Comparison of ENCODE assay signal across 11 cellular contexts in the genomic region with DNA sequence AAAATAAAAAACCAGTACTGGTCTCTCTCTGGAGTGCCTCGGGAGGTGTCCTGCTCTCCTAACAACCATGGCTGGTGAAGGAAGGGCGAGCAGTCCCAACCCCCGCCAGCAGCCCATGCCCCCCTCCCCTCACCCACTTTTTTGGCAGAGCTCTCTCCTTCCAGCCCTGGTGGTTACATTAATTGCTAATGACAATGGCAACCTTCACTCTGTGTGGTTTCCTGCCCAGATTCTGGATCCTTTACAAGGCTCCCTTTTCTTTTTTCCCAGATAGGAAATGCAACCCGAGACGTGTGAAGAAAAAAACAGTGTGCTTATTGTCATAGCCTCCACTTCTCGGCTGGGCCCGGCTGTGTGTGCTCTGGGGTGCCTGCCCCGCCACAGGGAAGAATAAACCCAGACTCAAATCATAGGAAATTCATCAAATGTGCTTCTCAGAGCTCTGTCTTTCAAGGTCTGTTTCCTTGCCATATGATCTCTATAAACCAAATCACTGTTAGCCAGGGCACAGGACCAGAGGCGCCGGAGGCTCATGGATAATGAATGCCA.
DNase-seq lines count a peak whose midpoint lies in the region; ATAC-seq and TF ChIP-seq lines count a peak whose summit lies in the region.
"Had no signal": no experiment of that assay in that cellular context is flagged by ENCODE, and none has a peak within 500 bp of the region (broad histone marks: within the 10 kb centered on the region; RNA-seq: fewer than 3 reads in every experiment).

No MANE protein-coding gene starts in this region.

- H4K20me1 ChIP-seq in smooth muscle cell (ENCODE audit: low read depth): no peaks in the 10 kb centered on the region
- no peaks in the 10 kb centered on the region for H4K20me1 ChIP-seq in osteoblast (ENCODE audit: insufficient read depth, low read length)

- H3K4me2 ChIP-seq in smooth muscle cell (no peak overlapping the region), osteoblast (ENCODE audit: insufficient read depth, low read length) (no peak overlapping the region)

- H3K27ac ChIP-seq in VCaP (peak overlapping the region; percentile 43; the same call in 1 of the 2 replicates), smooth muscle cell (ENCODE audit: low read depth) (no peak overlapping the region), osteoblast (ENCODE audit: low read depth, low read length) (no peak overlapping the region)
- H3K27ac ChIP-seq: transverse colon had no signal

- no peak for TF ChIP-seq CTCF in VCaP (conservative IDR thresholded peaks at IDR 0.05)
- TF ChIP-seq CTCF in smooth muscle cell (IDR thresholded peaks at IDR 0.05; ENCODE audit: borderline replicate concordance, insufficient read depth, poor library complexity, severe bottlenecking): no peak
- no peak for TF ChIP-seq CTCF in osteoblast (IDR thresholded peaks at IDR 0.05; ENCODE audit: extremely low read depth, low read depth, low read length)

- ATAC-seq in GM18498 (IDR thresholded peaks at IDR 0.05; ENCODE audit: unreplicated experiment): no peak
- ATAC-seq: Panc1 had no signal

- H3K9ac ChIP-seq in smooth muscle cell (ENCODE audit: low read depth): no peak overlapping the region

- peaks cover 53% of the 10 kb centered on the region for H3K4me1 ChIP-seq in smooth muscle cell (ENCODE audit: low read depth)
- H3K4me1 ChIP-seq in osteoblast (ENCODE audit: insufficient read depth, low read length): no peaks in the 10 kb centered on the region

- H3K9me3 ChIP-seq in smooth muscle cell (replicated peaks; ENCODE audit: low read depth) (no peaks in the 10 kb centered on the region), osteoblast (ENCODE audit: low read depth, low read length) (no peaks in the 10 kb centered on the region)
- H3K9me3 ChIP-seq: transverse colon had no signal

- H3K4me3 ChIP-seq in smooth muscle cell: no peak overlapping the region
- no peak overlapping the region for H3K4me3 ChIP-seq in osteoblast (ENCODE audit: insufficient read depth, low read length)
- H3K4me3 ChIP-seq: transverse colon had no signal

- H3F3A ChIP-seq in smooth muscle cell (ENCODE audit: low read depth): no peaks in the 10 kb centered on the region

- H3K27me3 ChIP-seq in smooth muscle cell (ENCODE audit: low read depth): no peaks in the 10 kb centered on the region
- peaks cover 12% of the 10 kb centered on the region for H3K27me3 ChIP-seq in osteoblast (ENCODE audit: insufficient read depth, low read length)
- H3K27me3 ChIP-seq: transverse colon had no signal

- DNase-seq in NCI-H1105 treated with DMSO at 0.1 percent for 48 hours (lab: John Stamatoyannopoulos, UW): peak; percentile 98
- DNase-seq in hippocampal formation (lab: John Stamatoyannopoulos, UW): peak; percentile 61 to 90
- no peak for DNase-seq in smooth muscle cell (lab: John Stamatoyannopoulos, UW; ENCODE audit: unreplicated experiment)
- no peak for DNase-seq in GM03348 (ENCODE audit: low spot score)
- DNase-seq in osteoblast (ENCODE audit: insufficient read length, low spot score, missing footprints): no peak
- DNase-seq: activated CD4-positive, alpha-beta T cell treated with anti-CD3 and anti-CD28 coated beads, Interleukin-2, amount 50 U/mL, for 1 hour; stimulated activated CD4-positive, alpha-beta T cell treated with anti-CD3 and anti-CD28 coated beads, Interleukin-2, amount 100 ng/mL, for 48 hours; transverse colon had no signal

- WGBS in smooth muscle cell (ENCODE audit: low lambda C conversion rate): 34% methylated on average over 10 of the region's 10 CpGs

- peak overlapping the region; percentile 67 for H2AFZ ChIP-seq in smooth muscle cell (ENCODE audit: low read depth)
- no peak overlapping the region for H2AFZ ChIP-seq in osteoblast (ENCODE audit: low read length)

- H3K79me2 ChIP-seq in smooth muscle cell (ENCODE audit: low read depth) (no peaks in the 10 kb centered on the region), osteoblast (ENCODE audit: insufficient read depth, low read length) (no peaks in the 10 kb centered on the region)

- no peaks in the 10 kb centered on the region for H3K36me3 ChIP-seq in smooth muscle cell (ENCODE audit: low read depth)
- H3K36me3 ChIP-seq in osteoblast (ENCODE audit: insufficient read depth, low read length): no peaks in the 10 kb centered on the region
- H3K36me3 ChIP-seq: transverse colon had no signal

Comparison
In these comparisons a context has a peak if more than half of its experiments do, and no peak if none do; other contexts are left out.
1. DNase-seq: peak in NCI-H1105 treated with DMSO at 0.1 percent for 48 hours (single experiment) and hippocampal formation (2 of 2); none in smooth muscle cell (single experiment), GM03348 (single experiment) and osteoblast (single experiment).